8 cellular contexts compared by ENCODE assay signal in the genomic region with DNA sequence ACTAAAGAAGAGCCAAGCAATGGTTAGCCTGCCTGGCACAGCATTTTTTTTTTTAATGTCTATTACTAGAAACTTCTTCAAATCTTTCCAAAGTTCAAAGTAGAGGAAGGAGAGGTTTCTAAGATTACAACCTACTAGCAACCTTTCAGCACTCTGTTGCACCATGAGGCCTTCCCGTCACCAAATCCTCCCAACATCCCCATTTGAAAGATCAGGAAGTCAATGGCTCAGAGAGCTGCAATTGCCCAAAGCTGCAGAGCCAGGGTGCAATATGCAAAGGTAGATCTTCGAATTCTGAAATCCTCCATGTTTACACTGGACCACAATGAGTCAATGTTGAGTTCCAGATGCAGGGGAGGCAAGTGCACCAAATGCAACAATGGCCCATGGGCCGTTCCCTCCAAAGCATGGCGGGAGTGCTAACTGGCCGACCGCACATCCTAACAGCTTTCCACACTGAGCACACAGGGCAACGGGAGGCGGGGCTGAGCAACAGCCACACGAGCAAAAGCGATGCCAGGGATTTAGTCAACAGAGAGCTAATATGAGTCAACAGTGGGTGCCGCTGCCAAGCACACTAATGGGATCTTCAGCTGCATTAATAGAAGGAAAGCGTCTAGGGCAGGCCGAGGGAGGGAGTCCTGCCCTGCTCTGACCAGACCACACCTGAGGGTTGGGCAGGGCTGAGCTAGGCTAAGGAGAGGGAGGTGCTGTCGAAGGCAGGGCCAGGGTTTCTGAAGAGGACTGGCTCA. TPM values are rescaled to one million over a fixed set of nuclear protein-coding genes. Genes with fewer than 3 reads are reported as not detected.
DNase-seq lines count a peak whose midpoint lies in the region; ATAC-seq and TF ChIP-seq lines count a peak whose summit lies in the region.

No MANE protein-coding gene starts in this region.

- POLR2A ChIA-PET in naive thymus-derived CD4-positive, alpha-beta T cell (lab: Charles Lee) = no interaction called here

- no peak overlapping the region for H3K27ac Mint-ChIP-seq in naive thymus-derived CD4-positive, alpha-beta T cell

- TF ChIP-seq CTCF in Peyer's patch (IDR thresholded peaks at IDR 0.05) (peak in 2 of 6 experiments; percentile 8 to 10), stomach (IDR thresholded peaks at IDR 0.05) (peak in 1 of 7 experiments; percentile 20), GM20000 (IDR thresholded peaks at IDR 0.05; ENCODE audit: extremely low read depth, missing control alignments) (no peak)

- H3K27me3 ChIP-seq in Peyer's patch (peaks cover 0 to 10% of the 10 kb centered on the region in 2 donors), stomach (peaks cover 0 to 48% (median 13%) of the 10 kb centered on the region in 3 donors), Karpas-422 (ENCODE audit: low read length) (no peaks in the 10 kb centered on the region)
- H3K27me3 ChIP-seq in naive thymus-derived CD4-positive, alpha-beta T cell (ENCODE audit: control insufficient read depth in 2 of 2, insufficient read depth in 2 of 2, low read length in 2 of 2) = peaks cover 3 to 4% of the 10 kb centered on the region in 2 donors

- WGBS in stomach, 5 donors = 24 to 50% (median 31%) methylated on average over 14 of the region's 14 CpGs

- H2AFZ ChIP-seq in Karpas-422 (ENCODE audit: low read length) = no peak overlapping the region

- CTCF ChIA-PET in naive thymus-derived CD4-positive, alpha-beta T cell (lab: Charles Lee) = no interaction called here

- no peak for ATAC-seq in GM21528 (IDR thresholded peaks at IDR 0.05; ENCODE audit: low FRiP score, unreplicated experiment)
- no peak for ATAC-seq in naive thymus-derived CD4-positive, alpha-beta T cell

- H3K9ac ChIP-seq in Karpas-422 (ENCODE audit: low read length) = no peak overlapping the region

- H3K4me1 Mint-ChIP-seq in naive thymus-derived CD4-positive, alpha-beta T cell = peaks cover 1 to 9% (median 6%) of the 10 kb centered on the region in 7 donors

- peak overlapping the region in 3 of 4 donors; percentile 76 to 90 (median 89) for H3K27ac ChIP-seq in Peyer's patch
- peak overlapping the region; percentile 71 to 84 (median 79) for H3K27ac ChIP-seq in stomach
- no peak overlapping the region for H3K27ac ChIP-seq in Karpas-422 (ENCODE audit: low read length)
- no peak overlapping the region for H3K27ac ChIP-seq in naive thymus-derived CD4-positive, alpha-beta T cell (ENCODE audit: low read depth, low read length)

- H3K9me2 ChIP-seq in Karpas-422 (replicated peaks; ENCODE audit: insufficient read depth, low read length) = no peaks in the 10 kb centered on the region

- no peaks in the 10 kb centered on the region for H3K9me3 ChIP-seq in Peyer's patch
- no peaks in the 10 kb centered on the region for H3K9me3 ChIP-seq in stomach
- H3K9me3 ChIP-seq in Karpas-422 (ENCODE audit: low read length) = no peaks in the 10 kb centered on the region
- H3K9me3 ChIP-seq in naive thymus-derived CD4-positive, alpha-beta T cell (ENCODE audit: control insufficient read depth in 2 of 3, low read length in 3 of 3) = no peaks in the 10 kb centered on the region

- no peak for TF ChIP-seq EP300 in stomach (IDR thresholded peaks at IDR 0.05)

- H3K79me2 ChIP-seq in Karpas-422 (ENCODE audit: low read length) = no peaks in the 10 kb centered on the region

- DNase-seq in LoVo (ENCODE audit: low spot score) = peak; percentile 91
- peak in 2 of 3 donors; percentile 90 to 92 for DNase-seq in Peyer's patch
- DNase-seq in head of caudate nucleus = peak; percentile 29 to 90 (median 71)
- DNase-seq in stomach = peak; percentile 96
- no peak for DNase-seq in Karpas-422
- no peak for DNase-seq in GM20000 (ENCODE audit: low spot score)
- no peak for DNase-seq in naive thymus-derived CD4-positive, alpha-beta T cell

- H3K27me3 Mint-ChIP-seq in naive thymus-derived CD4-positive, alpha-beta T cell = peaks cover 54 to 75% (median 59%) of the 10 kb centered on the region in 5 donors

- H3K4me3 ChIP-seq in Peyer's patch (no peak overlapping the region), stomach (no peak overlapping the region), Karpas-422 (ENCODE audit: low read length) (no peak overlapping the region)
- H3K4me3 ChIP-seq in naive thymus-derived CD4-positive, alpha-beta T cell (ENCODE audit: low read length) = no peak overlapping the region

- peaks cover 0 to 1% (median 0%) of the 10 kb centered on the region in 11 donors for H3K9me3 Mint-ChIP-seq in naive thymus-derived CD4-positive, alpha-beta T cell

- TF ChIP-seq POLR2A in Peyer's patch (IDR thresholded peaks at IDR 0.05) (peak; percentile 58 to 96), stomach (IDR thresholded peaks at IDR 0.05) (peak in 1 of 4 donors; percentile 79)

- H4K20me1 ChIP-seq in Karpas-422 (ENCODE audit: insufficient read depth, low read depth, low read length) = no peaks in the 10 kb centered on the region

- H3K4me3 Mint-ChIP-seq in naive thymus-derived CD4-positive, alpha-beta T cell = no peak overlapping the region

- no peak overlapping the region for H3K4me2 ChIP-seq in Karpas-422 (ENCODE audit: low read depth, low read length, poor library complexity, severe bottlenecking)

- H3K36me3 ChIP-seq in Peyer's patch (no peaks in the 10 kb centered on the region), stomach (no peaks in the 10 kb centered on the region), Karpas-422 (ENCODE audit: insufficient read depth, low read length) (no peaks in the 10 kb centered on the region)
- no peaks in the 10 kb centered on the region for H3K36me3 ChIP-seq in naive thymus-derived CD4-positive, alpha-beta T cell (ENCODE audit: control insufficient read depth in 2 of 3, insufficient read depth in 3 of 3, low read length in 3 of 3)

- intact Hi-C loops in head of caudate nucleus (cut with DNase I) = no loop called here
- intact Hi-C loops in stomach (cut with DNase I; ENCODE audit: low total_unique reads) = loop anchor here (5.0 kb wide), 1 partner anchor 69 kb away; no protein-coding TSS in a partner anchor
- intact Hi-C loops in naive thymus-derived CD4-positive, alpha-beta T cell (cut with micrococcal nuclease) = no loop called here

- H3K36me3 Mint-ChIP-seq in naive thymus-derived CD4-positive, alpha-beta T cell = peaks cover 0 to 2% (median 0%) of the 10 kb centered on the region in 5 donors

- H3K4me1 ChIP-seq in Peyer's patch (peaks cover 4 to 20% (median 4%) of the 10 kb centered on the region in 4 donors), stomach (peaks cover 35 to 71% (median 61%) of the 10 kb centered on the region in 4 donors), Karpas-422 (ENCODE audit: low read length) (peaks cover 21% of the 10 kb centered on the region)
- H3K4me1 ChIP-seq in naive thymus-derived CD4-positive, alpha-beta T cell (ENCODE audit: control insufficient read depth in 2 of 2, insufficient read depth in 2 of 2, low read length in 2 of 2) = peaks cover 0 to 6% of the 10 kb centered on the region in 2 donors

RNA-seq across cellular contexts. Expression of a gene that starts 4.8 kb away (rescaled TPM):
- total RNA-seq in Peyer's patch (100 to 1,000 TPM in 1 of 4 donors, 10 to 100 TPM in 3; 20.6 to 135 (median 78.2) TPM), stomach (10 to 100 TPM; 12.3 to 52.4 (median 26.1) TPM)
- polyA plus RNA-seq in stomach = 10 to 100 TPM in 2 of 3 donors, 1 to 10 TPM in 1; 9.2 to 44.3 (median 22.8) TPM
- total RNA-seq in Karpas-422 (2014; rRNA removed; shearing (Covaris generic); ENCODE audit: low replicate concordance) = not detected in 2 replicates
- under 1 TPM in 1 of 5 experiments, not detected in 4; 0.36 TPM for total RNA-seq in naive thymus-derived CD4-positive, alpha-beta T cell
- polyA plus RNA-seq in naive thymus-derived CD4-positive, alpha-beta T cell = not detected

Comparison
In these comparisons a context has a peak if more than half of its experiments do, and no peak if none do; other contexts are left out.
1. DNase-seq: peak in LoVo (single experiment), Peyer's patch (2 of 3), head of caudate nucleus (42 of 42) and stomach (single experiment); none in Karpas-422 (single experiment), GM20000 (single experiment) and naive thymus-derived CD4-positive, alpha-beta T cell (0 of 9).
2. H3K27ac ChIP-seq: peak in Peyer's patch (3 of 4) and stomach (5 of 5); none in Karpas-422 (single experiment) and naive thymus-derived CD4-positive, alpha-beta T cell (single experiment).
3. RNA of a gene that starts 4.8 kb away (total RNA-seq): 20.6 to 135 TPM in Peyer's patch and 12.3 to 52.4 TPM in stomach; 0.36 TPM in naive thymus-derived CD4-positive, alpha-beta T cell and not detected in Karpas-422; every median in the first group is over 4 times any median in the second.